In the genomic region with DNA sequence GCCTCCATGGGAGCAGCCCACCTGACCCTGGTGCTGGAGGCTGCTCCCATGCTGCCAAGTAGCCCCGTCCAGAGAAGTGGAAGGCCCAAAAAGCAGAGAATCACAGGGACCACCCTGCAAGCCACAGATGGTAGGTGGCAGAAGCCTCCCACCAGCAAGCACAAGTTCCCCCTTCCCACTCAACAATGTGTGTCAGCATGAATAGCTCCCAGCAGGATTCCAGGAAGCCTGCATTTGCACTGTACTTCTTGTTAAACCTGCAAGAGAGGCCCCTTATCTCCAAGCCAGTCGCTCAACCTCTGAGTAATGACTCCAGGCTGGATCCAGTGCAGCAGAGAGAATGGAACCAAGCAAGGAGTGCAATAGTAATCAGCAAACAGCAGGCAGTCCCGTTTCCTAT, we compare ENCODE assay signal across 18 cellular contexts.
DNase-seq lines count a peak whose midpoint lies in the region; ATAC-seq and TF ChIP-seq lines count a peak whose summit lies in the region.
"Had no signal": no experiment of that assay in that cellular context is flagged by ENCODE, and none has a peak within 500 bp of the region (broad histone marks: within the 10 kb centered on the region; RNA-seq: fewer than 3 reads in every experiment).

No MANE protein-coding gene starts in this region.

- TF ChIP-seq EP300 in Ishikawa (IDR thresholded peaks at IDR 0.05; ENCODE audit: borderline replicate concordance): peak; percentile 38; the same call in 1 of the 2 replicates

- no peak overlapping the region for H3K4me3 Mint-ChIP-seq in nephron progenitor cell
- H3K4me3 Mint-ChIP-seq in activated CD4-positive, alpha-beta T cell treated with anti-CD3 and anti-CD28 coated beads, Interleukin-2, amount 10 ng/mL, durations not matched to agents 24 days and 14 days: no peak overlapping the region
- H3K4me3 Mint-ChIP-seq: CD8-positive, alpha-beta memory T cell; effector memory CD8-positive, alpha-beta T cell; neural crest cell; stimulated activated naive B cell treated with anti-CD40 and anti-IgM and Interleukin-4, amounts not matched to agents 10 μg/mL and 1 μg/mL and 100 μg/mL, for 72 hours had no signal

- peak; percentile 76 for DNase-seq in A172 (ENCODE audit: low spot score)
- peak; percentile 44 for DNase-seq in astrocyte of the hippocampus (ENCODE audit: low read depth, low spot score)
- DNase-seq in mesenteric fat pad (ENCODE audit: low spot score): peak; percentile 64
- DNase-seq in nephron progenitor cell: no peak
- DNase-seq in activated CD4-positive, alpha-beta T cell treated with anti-CD3 and anti-CD28 coated beads, Interleukin-2, amount 10 ng/mL, durations not matched to agents 24 days and 14 days: no peak
- DNase-seq: activated gamma-delta T cell; CD8-positive, alpha-beta memory T cell; effector memory CD8-positive, alpha-beta T cell; GOT3; midbrain; NCI-H1436 treated with DMSO at 0.1 percent for 48 hours; SHP77; stimulated activated naive B cell treated with anti-CD40 and anti-IgM and Interleukin-4, amounts not matched to agents 10 μg/mL and 1 μg/mL and 100 μg/mL, for 72 hours had no signal

- no peak for TF ChIP-seq CTCF in nephron progenitor cell (IDR thresholded peaks at IDR 0.05)

- ATAC-seq in GM21576 (IDR thresholded peaks at IDR 0.05; ENCODE audit: unreplicated experiment) (no peak), HG03196 (IDR thresholded peaks at IDR 0.05; ENCODE audit: unreplicated experiment) (no peak)
- ATAC-seq: effector memory CD8-positive, alpha-beta T cell; HepG2; stimulated activated naive B cell treated with anti-CD40 and anti-IgM and Interleukin-4, amounts not matched to agents 10 μg/mL and 1 μg/mL and 100 μg/mL, for 72 hours had no signal

- no peaks in the 10 kb centered on the region for H3K36me3 Mint-ChIP-seq in nephron progenitor cell (ENCODE audit: low read depth)
- H3K36me3 Mint-ChIP-seq in activated CD4-positive, alpha-beta T cell treated with anti-CD3 and anti-CD28 coated beads, Interleukin-2, amount 10 ng/mL, durations not matched to agents 24 days and 14 days (ENCODE audit: low read depth): no peaks in the 10 kb centered on the region
- H3K36me3 Mint-ChIP-seq: CD8-positive, alpha-beta memory T cell; stimulated activated naive B cell treated with anti-CD40 and anti-IgM and Interleukin-4, amounts not matched to agents 10 μg/mL and 1 μg/mL and 100 μg/mL, for 72 hours had no signal

- intact Hi-C loops in activated CD4-positive, alpha-beta T cell treated with anti-CD3 and anti-CD28 coated beads, Interleukin-2, amount 10 ng/mL, durations not matched to agents 24 days and 14 days (cut with micrococcal nuclease): no loop called here

- H3K9me3 Mint-ChIP-seq in nephron progenitor cell: no peaks in the 10 kb centered on the region
- H3K9me3 Mint-ChIP-seq in activated CD4-positive, alpha-beta T cell treated with anti-CD3 and anti-CD28 coated beads, Interleukin-2, amount 10 ng/mL, durations not matched to agents 24 days and 14 days: no peaks in the 10 kb centered on the region
- H3K9me3 Mint-ChIP-seq: effector memory CD8-positive, alpha-beta T cell; neural crest cell; stimulated activated naive B cell treated with anti-CD40 and anti-IgM and Interleukin-4, amounts not matched to agents 10 μg/mL and 1 μg/mL and 100 μg/mL, for 72 hours had no signal

- peaks cover 13% of the 10 kb centered on the region for H3K27me3 Mint-ChIP-seq in nephron progenitor cell (ENCODE audit: low read depth, poor library complexity)
- H3K27me3 Mint-ChIP-seq in activated CD4-positive, alpha-beta T cell treated with anti-CD3 and anti-CD28 coated beads, Interleukin-2, amount 10 ng/mL, durations not matched to agents 24 days and 14 days: peaks cover 9% of the 10 kb centered on the region

- TF ChIP-seq RAD21 in Ishikawa (IDR thresholded peaks at IDR 0.05; ENCODE audit: low read depth): no peak

- peaks cover 5% of the 10 kb centered on the region for H3K4me1 Mint-ChIP-seq in nephron progenitor cell
- H3K4me1 Mint-ChIP-seq in activated CD4-positive, alpha-beta T cell treated with anti-CD3 and anti-CD28 coated beads, Interleukin-2, amount 10 ng/mL, durations not matched to agents 24 days and 14 days: peaks cover 3% of the 10 kb centered on the region
- H3K4me1 Mint-ChIP-seq: CD8-positive, alpha-beta memory T cell; neural crest cell had no signal

- no peak overlapping the region for H3K27ac Mint-ChIP-seq in nephron progenitor cell
- no peak overlapping the region for H3K27ac Mint-ChIP-seq in activated CD4-positive, alpha-beta T cell treated with anti-CD3 and anti-CD28 coated beads, Interleukin-2, amount 10 ng/mL, durations not matched to agents 24 days and 14 days
- H3K27ac Mint-ChIP-seq: CD8-positive, alpha-beta memory T cell; effector memory CD8-positive, alpha-beta T cell; stimulated activated naive B cell treated with anti-CD40 and anti-IgM and Interleukin-4, amounts not matched to agents 10 μg/mL and 1 μg/mL and 100 μg/mL, for 72 hours had no signal

TF ChIP-seq in Ishikawa, 13 proteins besides CTCF, POLR2A, EP300 and RAD21:
- TF ChIP-seq NFIC (IDR thresholded peaks at IDR 0.05) (no peak), ZBTB7A (IDR thresholded peaks at IDR 0.05; ENCODE audit: low read depth) (peak; percentile 34; the same call in 1 of the 2 replicates), TCF12 (IDR thresholded peaks at IDR 0.05; ENCODE audit: low read depth) (peak; percentile 21; the same call in 1 of the 2 replicates), YY1 (IDR thresholded peaks at IDR 0.05; ENCODE audit: low read depth) (no peak), FOXM1 (IDR thresholded peaks at IDR 0.05; ENCODE audit: borderline replicate concordance, low read depth) (no peak)

Comparison
In these comparisons a context has a peak if more than half of its experiments do, and no peak if none do; other contexts are left out.
1. DNase-seq: peak in A172 (single experiment), astrocyte of the hippocampus (single experiment) and mesenteric fat pad (single experiment); none in nephron progenitor cell (single experiment) and activated CD4-positive, alpha-beta T cell treated with anti-CD3 and anti-CD28 coated beads, Interleukin-2, amount 10 ng/mL, durations not matched to agents 24 days and 14 days (single experiment).